In the genomic region with DNA sequence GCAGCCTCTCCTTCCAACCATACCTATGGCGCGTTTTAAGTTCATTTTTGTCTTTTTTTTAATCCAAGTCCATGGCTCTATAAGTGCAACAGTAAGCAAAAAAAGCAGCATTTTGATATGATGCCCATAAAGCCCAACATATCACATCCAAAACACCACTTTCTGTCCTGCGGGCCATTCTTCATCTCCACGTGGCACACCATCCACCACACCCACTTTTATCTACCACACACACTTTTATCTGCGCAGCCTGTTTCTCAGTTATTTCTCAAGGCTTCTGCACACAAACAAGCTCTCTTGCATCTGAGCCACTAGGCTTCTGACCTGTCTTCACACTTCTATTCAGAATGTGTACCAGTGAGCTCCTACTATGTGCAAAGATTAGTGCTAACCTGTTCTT, we compare ENCODE assay signal across 22 cellular contexts. TPM values are rescaled to one million over a fixed set of nuclear protein-coding genes. Genes with fewer than 3 reads are reported as not detected.
DNase-seq lines count a peak whose midpoint lies in the region; ATAC-seq, FAIRE-seq and TF ChIP-seq lines count a peak whose summit lies in the region.
"Had no signal": no experiment of that assay in that cellular context is flagged by ENCODE, and none has a peak within 500 bp of the region (broad histone marks: within the 10 kb centered on the region; RNA-seq: fewer than 3 reads in every experiment).

No MANE protein-coding gene starts in this region.

- intact Hi-C loops in GM12878 (cut with micrococcal nuclease; ENCODE audit: unreplicated experiment) (loop anchor here (2.0 kb wide), 1 partner anchor 47 kb away; no protein-coding TSS in a partner anchor), ovary (cut with DNase I) (no loop called here), stomach (cut with DNase I; ENCODE audit: low total_unique reads) (no loop called here)

- H3K27ac ChIP-seq in GM12878 (ENCODE audit: control insufficient read depth, insufficient read depth) (no peak overlapping the region), ovary (no peak overlapping the region), stomach (no peak overlapping the region)
- H3K27ac ChIP-seq: BLaER1 treated with 17β-estradiol and CSF1 and Interleukin-3, amounts not matched to agents 10 nM and 100 nM; KMS-11 had no signal

- no peaks in the 10 kb centered on the region for H3K9me3 Mint-ChIP-seq in stimulated activated effector memory CD8-positive, alpha-beta T cell treated with anti-CD3 and anti-CD28 coated beads, Interleukin-12 subunit alpha, Interleukin-12 subunit beta, amount 100 ng/mL, for 72 hours
- H3K9me3 Mint-ChIP-seq: CD4-positive, alpha-beta memory T cell had no signal

- H3K79me2 ChIP-seq in Loucy (ENCODE audit: insufficient read depth, low read length): peaks cover 97% of the 10 kb centered on the region
- H3K79me2 ChIP-seq in GM12878 (ENCODE audit: control insufficient read depth, insufficient read depth, low read length): peaks cover 12% of the 10 kb centered on the region

- no peak for TF ChIP-seq EP300 in GM12878 (IDR thresholded peaks at IDR 0.05; ENCODE audit: borderline replicate concordance in 1 of 2, control insufficient read depth in 1 of 2, low read depth in 2 of 2, low read length in 2 of 2)
- no peak for TF ChIP-seq EP300 in ovary (IDR thresholded peaks at IDR 0.05)
- no peak for TF ChIP-seq EP300 in stomach (IDR thresholded peaks at IDR 0.05)

- H3K9me3 ChIP-seq in Loucy (ENCODE audit: insufficient read depth, low read depth, low read length) (no peaks in the 10 kb centered on the region), T-helper 17 cell (ENCODE audit: control insufficient read depth, low read length, poor library complexity, severe bottlenecking) (no peaks in the 10 kb centered on the region), GM12878 (replicated peaks; ENCODE audit: control insufficient read depth, insufficient read depth, low read length) (no peaks in the 10 kb centered on the region), ovary (no peaks in the 10 kb centered on the region), stomach (no peaks in the 10 kb centered on the region)
- H3K9me3 ChIP-seq: Caco-2 had no signal

- no peak for TF ChIP-seq CTCF in Loucy (conservative IDR thresholded peaks at IDR 0.05; ENCODE audit: low read length)
- TF ChIP-seq CTCF in GM12878 (IDR thresholded peaks at IDR 0.05 in 2 of 3, conservative IDR thresholded peaks at IDR 0.05 in 1 of 3; ENCODE audit: control insufficient read depth in 2 of 3, extremely low read depth in 1 of 3, insufficient read depth in 1 of 3, low read depth in 3 of 3, low read length in 3 of 3): no peak
- TF ChIP-seq CTCF in ovary (IDR thresholded peaks at IDR 0.05): no peak
- no peak for TF ChIP-seq CTCF in stomach (IDR thresholded peaks at IDR 0.05)

- peak overlapping the region; percentile 72 for H3K4me2 ChIP-seq in Loucy (ENCODE audit: low read depth, low read length, poor library complexity, severe bottlenecking)
- 0 out of 2 replicates have a peak overlapping the region, but pooled peaks have one; percentile 33 for H3K4me2 ChIP-seq in GM12878 (ENCODE audit: control insufficient read depth, insufficient read depth)
- H3K4me2 ChIP-seq: KMS-11 had no signal

- H2AFZ ChIP-seq in Loucy (ENCODE audit: low read length) (no peak overlapping the region), GM12878 (ENCODE audit: control insufficient read depth, low read depth, low read length) (no peak overlapping the region)

- no peaks in the 10 kb centered on the region for H3K9me2 ChIP-seq in Loucy (replicated peaks; ENCODE audit: low read depth, low read length)

- H3K4me1 ChIP-seq in Loucy (ENCODE audit: insufficient read depth, low read length, poor library complexity, severe bottlenecking): peaks cover 57% of the 10 kb centered on the region
- peaks cover 5% of the 10 kb centered on the region; the same call in 1 of the 2 replicates for H3K4me1 ChIP-seq in GM12878 (ENCODE audit: control insufficient read depth, insufficient read depth, low read length)
- peaks cover 6% of the 10 kb centered on the region for H3K4me1 ChIP-seq in ovary (ENCODE audit: insufficient read depth)
- H3K4me1 ChIP-seq in stomach: peaks cover 24 to 72% (median 52%) of the 10 kb centered on the region in 4 donors

- SMC1A ChIA-PET in GM12878 (lab: Charles Lee; ENCODE audit: uncharacterized antibody, unreplicated experiment): interaction anchor here (0.7 to 1.5 kb wide), 4 partner anchors 11 to 317 kb away, joined by 3 to 4 read pairs (median 4); no protein-coding TSS in a partner anchor

- TF ChIP-seq RAD21 in GM12878 (IDR thresholded peaks at IDR 0.05; ENCODE audit: insufficient read depth, low read depth, low read length): no peak

- peaks cover 74% of the 10 kb centered on the region for H4K20me1 ChIP-seq in Loucy (ENCODE audit: insufficient read depth, low read length, poor library complexity, severe bottlenecking)
- no peaks in the 10 kb centered on the region for H4K20me1 ChIP-seq in GM12878 (ENCODE audit: control insufficient read depth, insufficient read depth)

- H3K27me3 Mint-ChIP-seq in T-helper 17 cell: no peaks in the 10 kb centered on the region
- H3K27me3 Mint-ChIP-seq: CD4-positive, alpha-beta memory T cell had no signal

- RAD21 ChIA-PET in GM12878 (lab: Charles Lee; ENCODE audit: unreplicated experiment): no interaction called here

- BruUV-seq in GM12878 (replicated peaks; lab: Mats Ljungman, UMichigan): TSS peak; percentile 7

- no peak for TF ChIP-seq POLR2A in GM12878 (IDR thresholded peaks at IDR 0.05; ENCODE audit: low read depth, low read length)
- no peak for TF ChIP-seq POLR2A in ovary (IDR thresholded peaks at IDR 0.05)
- no peak for TF ChIP-seq POLR2A in stomach (IDR thresholded peaks at IDR 0.05)

- peaks cover 4% of the 10 kb centered on the region for H3K36me3 Mint-ChIP-seq in T-helper 17 cell (ENCODE audit: low read depth)
- peaks cover 42% of the 10 kb centered on the region for H3K36me3 Mint-ChIP-seq in stimulated activated effector memory CD8-positive, alpha-beta T cell treated with anti-CD3 and anti-CD28 coated beads, Interleukin-12 subunit alpha, Interleukin-12 subunit beta, amount 100 ng/mL, for 72 hours

- peak overlapping the region; percentile 14 for H3K27ac Mint-ChIP-seq in T-helper 17 cell
- peak overlapping the region; percentile 57 for H3K27ac Mint-ChIP-seq in stimulated activated effector memory CD8-positive, alpha-beta T cell treated with anti-CD3 and anti-CD28 coated beads, Interleukin-12 subunit alpha, Interleukin-12 subunit beta, amount 100 ng/mL, for 72 hours
- H3K27ac Mint-ChIP-seq: CD4-positive, alpha-beta memory T cell had no signal

- CTCF ChIA-PET in GM12878 (lab: Yijun Ruan, JAX): interaction anchor here (0.6 to 1.5 kb wide), 2 partner anchors 17 to 111 kb away, joined by 4 to 5 read pairs; no protein-coding TSS in a partner anchor

- 86% methylated on average over 5 of the region's 5 CpGs for whole genome bisulfite sequencing in GM12878 (ENCODE audit: insufficient coverage, insufficient replicate concordance, low lambda C conversion rate, missing lambda C conversion rate)
- 81 to 83% (median 82%) methylated on average over 5 of the region's 5 CpGs for WGBS in ovary, 3 donors
- WGBS in stomach, 5 donors: 54 to 68% (median 62%) methylated on average over 5 of the region's 5 CpGs

- FAIRE-seq in GM12878 (lab: Jason Lieb, UNC): no peak
- FAIRE-seq: G401.6 had no signal

- peaks cover 31% of the 10 kb centered on the region for H3K4me1 Mint-ChIP-seq in T-helper 17 cell
- peaks cover 32% of the 10 kb centered on the region for H3K4me1 Mint-ChIP-seq in stimulated activated effector memory CD8-positive, alpha-beta T cell treated with anti-CD3 and anti-CD28 coated beads, Interleukin-12 subunit alpha, Interleukin-12 subunit beta, amount 100 ng/mL, for 72 hours

- H3K9ac ChIP-seq in Loucy (ENCODE audit: low read depth, low read length, poor library complexity, severe bottlenecking): peak overlapping the region; percentile 76
- H3K9ac ChIP-seq in GM12878 (ENCODE audit: control insufficient read depth, insufficient read depth, low read length): no peak overlapping the region
- H3K9ac ChIP-seq: BLaER1 treated with 17β-estradiol and CSF1 and Interleukin-3, amounts not matched to agents 10 nM and 100 nM; KMS-11 had no signal

- H3K4me3 ChIP-seq in Loucy (ENCODE audit: low read length, poor library complexity, severe bottlenecking) (peak overlapping the region; percentile 83), GM12878 (no peak overlapping the region), ovary (no peak overlapping the region), stomach (no peak overlapping the region)
- H3K4me3 ChIP-seq: BLaER1 treated with 17β-estradiol and CSF1 and Interleukin-3, amounts not matched to agents 10 nM and 100 nM had no signal

- DNase-seq in T-helper 17 cell: no peak
- DNase-seq in GM12878 (ENCODE audit: low read depth, low spot score): no peak
- DNase-seq in stimulated activated effector memory CD8-positive, alpha-beta T cell treated with anti-CD3 and anti-CD28 coated beads, Interleukin-12 subunit alpha, Interleukin-12 subunit beta, amount 100 ng/mL, for 72 hours (ENCODE audit: low spot score in 2 of 2): no peak
- no peak for DNase-seq in KBM-7
- DNase-seq in ovary: no peak
- DNase-seq in stomach: no peak
- DNase-seq: Caco-2; CD4-positive, alpha-beta memory T cell; GOT3; HCEC 1CT; NCI-H1694; NCI-H2081; NCI-H2171; NCI-H345; NCI-H524; NCI-H774; Right ventricle myocardium superior had no signal

- no peak for ATAC-seq in T-helper 17 cell
- ATAC-seq in GM12878: no peak
- ATAC-seq in stimulated activated effector memory CD8-positive, alpha-beta T cell treated with anti-CD3 and anti-CD28 coated beads, Interleukin-12 subunit alpha, Interleukin-12 subunit beta, amount 100 ng/mL, for 72 hours: no peak
- no peak for ATAC-seq in HG02884 (IDR thresholded peaks at IDR 0.05; ENCODE audit: unreplicated experiment)

- H3K27me3 ChIP-seq in Loucy (ENCODE audit: insufficient read depth, low read length, poor library complexity, severe bottlenecking) (no peaks in the 10 kb centered on the region), GM12878 (replicated peaks in 1 of 2; ENCODE audit: control insufficient read depth in 2 of 2, insufficient read depth in 2 of 2, low read length in 1 of 2) (no peaks in the 10 kb centered on the region), ovary (no peaks in the 10 kb centered on the region), stomach (no peaks in the 10 kb centered on the region)
- H3K27me3 ChIP-seq: BLaER1 treated with 17β-estradiol and CSF1 and Interleukin-3, amounts not matched to agents 10 nM and 100 nM had no signal

- H3F3A ChIP-seq in Loucy (ENCODE audit: low read depth): no peaks in the 10 kb centered on the region; the same call in 1 of the 2 replicates

- no peak overlapping the region for H3K4me3 Mint-ChIP-seq in T-helper 17 cell
- no peak overlapping the region for H3K4me3 Mint-ChIP-seq in stimulated activated effector memory CD8-positive, alpha-beta T cell treated with anti-CD3 and anti-CD28 coated beads, Interleukin-12 subunit alpha, Interleukin-12 subunit beta, amount 100 ng/mL, for 72 hours
- H3K4me3 Mint-ChIP-seq: CD4-positive, alpha-beta memory T cell had no signal

- POLR2A ChIA-PET in GM12878 (lab: Charles Lee): no interaction called here

- no peaks in the 10 kb centered on the region for H3K36me3 ChIP-seq in Loucy (ENCODE audit: insufficient read depth, low read length)
- H3K36me3 ChIP-seq in GM12878 (ENCODE audit: control insufficient read depth in 2 of 2, insufficient read depth in 2 of 2, low read length in 1 of 2): no peaks in the 10 kb centered on the region
- H3K36me3 ChIP-seq in ovary: no peaks in the 10 kb centered on the region
- H3K36me3 ChIP-seq in stomach: peaks cover 0 to 5% (median 0%) of the 10 kb centered on the region in 4 donors

- in situ Hi-C loops in GM12878 (cut with MboI) (no loop called here), KBM-7 (cut with MboI; ENCODE audit: low pct_unique_long_range_greater_than_20kb, low sequenced_read_pairs) (no loop called here)

RNA-seq across cellular contexts. Expression of gene GCLC, which starts 5.3 kb away (rescaled TPM):
- total RNA-seq in T-helper 17 cell (10 to 100 TPM; 20.7 to 22.2 TPM), GM12878 (2014; rRNA removed) (11.7 and 15.5 TPM in 2 replicates), GM12878 (2014; rRNA removed; fragmentation: Illumina TruSeq; extraction: Trizol) (18.2 and 18.9 TPM in 2 replicates), GM12878 (2021) (19.6 and 20.4 TPM in 2 replicates), ovary (10 to 100 TPM; 17.8 to 42.8 (median 29.4) TPM), stomach (100 to 1,000 TPM in 2 of 5 donors, 10 to 100 TPM in 2, 1 to 10 TPM in 1; 9.3 to 176 (median 99.1) TPM)
- total RNA-seq in GM12878 (2013; cell fraction: nucleolus; rRNA removed): 22.3 and 25.7 TPM in 2 replicates
- polyA plus RNA-seq in GM12878 (2011; ENCODE audit: low read depth): 7.7 TPM
- polyA plus RNA-seq in GM12878 (2011; rRNA removed) (13.7 and 16.6 TPM in 2 replicates), GM12878 (2014; fragmentation: Illumina TruSeq; extraction: Trizol) (23.6 and 45.4 TPM in 2 replicates), GM12878 (2014; fragmentation: Nextera tagmentation; extraction: Ambion mirVana) (1 to 10 TPM; 7.8 to 8.9 TPM), GM12878 (2014; rRNA removed) (13.3 and 13.6 TPM in 2 replicates), GM12878 (2016; fragmentation: Nextera tagmentation; extraction: Ambion mirVana) (1 to 10 TPM; 6.5 to 9.1 TPM), ovary (10 to 100 TPM in 1 of 2 donors, 1 to 10 TPM in 1; 9.0 to 50.4 TPM), stomach (10 to 100 TPM; 17.7 to 33.0 (median 19.5) TPM)
- polyA plus RNA-seq in GM12878 (2011; cell fraction: cytosol; rRNA removed): 7.5 and 7.9 TPM in 2 replicates
- polyA plus RNA-seq in GM12878 (2011; cell fraction: nucleus; rRNA removed): 13.0 and 14.6 TPM in 2 replicates
- 5.2 and 6.5 TPM in 2 replicates for polyA plus RNA-seq in GM12878 (2012)
- polyA minus RNA-seq in GM12878 (2011; rRNA and poly(A)+ RNA removed): 14.0 and 16.8 TPM in 2 replicates
- polyA minus RNA-seq in GM12878 (2011; cell fraction: cytosol; rRNA and poly(A)+ RNA removed): 6.0 and 6.3 TPM in 2 replicates
- polyA minus RNA-seq in GM12878 (2011; cell fraction: nucleus; rRNA and poly(A)+ RNA removed): 7.3 and 13.1 TPM in 2 replicates
